ENCODE assay signal across 8 cellular contexts in the genomic region with DNA sequence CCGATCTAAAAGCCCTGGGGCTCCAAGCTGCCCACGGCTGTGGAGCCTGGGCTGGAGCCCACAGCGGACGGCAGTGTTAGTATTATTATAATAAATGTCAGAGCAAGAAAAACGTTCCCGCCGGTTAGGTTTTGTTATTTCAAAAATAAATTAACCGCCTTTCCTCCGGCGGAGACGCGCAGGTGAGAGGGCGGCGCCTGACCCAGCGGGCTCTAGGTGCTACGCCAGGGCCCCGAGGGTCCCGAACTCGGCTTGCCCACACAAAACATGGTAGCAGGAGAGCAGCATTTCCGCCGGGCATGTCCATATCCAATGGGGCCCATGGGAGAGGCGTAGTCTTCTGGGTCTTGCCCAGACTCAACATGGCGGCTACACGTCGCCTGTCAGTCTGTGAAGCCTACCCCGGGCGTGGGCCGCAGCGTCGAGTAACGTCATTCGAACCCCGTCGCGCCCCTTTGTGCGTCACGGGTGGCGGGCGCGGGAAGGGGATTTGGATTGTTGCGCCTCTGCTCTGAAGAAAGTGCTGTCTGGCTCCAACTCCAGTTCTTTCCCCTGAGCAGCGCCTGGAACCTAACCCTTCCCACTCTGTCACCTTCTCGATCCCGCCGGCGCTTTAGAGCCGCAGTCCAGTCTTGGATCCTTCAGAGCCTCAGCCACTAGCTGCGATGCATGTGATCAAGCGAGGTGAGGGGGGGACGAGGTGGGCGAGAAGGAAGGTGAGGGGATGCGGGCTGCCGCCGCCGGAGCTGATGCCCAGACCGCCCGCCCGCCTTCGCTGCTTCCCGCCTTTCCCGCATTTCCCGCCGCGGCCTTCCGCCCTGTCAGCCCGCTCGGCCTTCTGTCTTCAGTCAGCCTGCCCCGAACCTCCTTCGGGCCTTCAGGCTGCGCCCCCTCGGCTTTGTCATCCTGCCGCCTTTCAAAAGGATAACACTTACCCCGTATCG. TPM values are rescaled to one million over a fixed set of nuclear protein-coding genes. Genes with fewer than 3 reads are reported as not detected.
A peak's percentile ranks its signal among the peaks of the same experiment; 100 is the strongest.
DNase-seq lines count a peak whose midpoint lies in the region; ATAC-seq, FAIRE-seq and TF ChIP-seq lines count a peak whose summit lies in the region.

Gene RRM1, plus strand, starts transcription at position 452 of the 944 bp plus-strand sequence. Its CDS starts 214 bp downstream, at position 666.

- peaks cover 26% of the 10 kb centered on the region for H3K79me2 ChIP-seq in HepG2 (ENCODE audit: insufficient read depth, low read length)

- no peaks in the 10 kb centered on the region for H4K20me1 ChIP-seq in HepG2 (ENCODE audit: insufficient read depth, low read length)

- BruUV-seq in HepG2 (replicated peaks; lab: Mats Ljungman, UMichigan): no TSS peak

- peak within 1 kb of the TSS; percentile 84 for H3K9ac ChIP-seq in HepG2 (ENCODE audit: insufficient read depth, low read depth, low read length)

- no peak for TF ChIP-seq RAD21 in HepG2 (CRISPR knock-in tag; IDR thresholded peaks at IDR 0.05)

- peaks cover 0 to 1% (median 0%) of the 10 kb centered on the region in 3 donors for H3K27me3 Mint-ChIP-seq in CD14-positive monocyte (ENCODE audit: low read depth in 3 of 3)

- in situ Hi-C loops in HepG2 (cut with HindIII; ENCODE audit: extremely low pct_ligation_motif_present, low pct_unique_long_range_greater_than_20kb): no loop called here

- H3K4me1 ChIP-seq in HepG2 (ENCODE audit: insufficient read depth, low read length): peaks cover 37% of the 10 kb centered on the region

- TF ChIP-seq POLR2A in HepG2 (IDR thresholded peaks at IDR 0.05; ENCODE audit: insufficient read depth in 1 of 2, low read depth in 2 of 2, low read length in 2 of 2): peak; percentile 69

- no peaks in the 10 kb centered on the region for H3K9me3 ChIP-seq in HepG2 (ENCODE audit: low read length)

- H3K36me3 ChIP-seq in HepG2 (replicated peaks in 1 of 2; ENCODE audit: control insufficient read depth in 1 of 2, insufficient read depth in 2 of 2, low read length in 2 of 2): peaks cover 0 to 1% of the 10 kb centered on the region in 2 experiments; a peak in 2 of 5 replicates

- no peaks in the 10 kb centered on the region for H3K9me3 Mint-ChIP-seq in CD14-positive monocyte

- CTCF ChIA-PET in HepG2 (lab: Yijun Ruan, JAX; ENCODE audit: low intra/inter-chr PET ratio, low total read pairs): no interaction called here

- peak within 1 kb of the TSS; percentile 71 for H2AFZ ChIP-seq in HepG2 (ENCODE audit: low read length)

- peak within 1 kb of the TSS; percentile 84 for H3K4me2 ChIP-seq in HepG2 (ENCODE audit: low read depth, low read length)

- no peak for TF ChIP-seq CTCF in CD14-positive monocyte (IDR thresholded peaks at IDR 0.05)
- 0 out of 2 replicates have a peak, but pooled peaks have one; percentile 2 for TF ChIP-seq CTCF in HepG2 (CRISPR knock-in tag; IDR thresholded peaks at IDR 0.05)

- H3K4me1 Mint-ChIP-seq in CD14-positive monocyte: peaks cover 45% of the 10 kb centered on the region

- FAIRE-seq in HepG2 (lab: Jason Lieb, UNC): peak; percentile 76

- ATAC-seq in GM19397 (IDR thresholded peaks at IDR 0.05; ENCODE audit: unreplicated experiment): peak; percentile 94
- ATAC-seq in HG03571 (IDR thresholded peaks at IDR 0.05; ENCODE audit: unreplicated experiment): peak; percentile 95
- peak; percentile 98 for ATAC-seq in HepG2

- H3K4me3 Mint-ChIP-seq in CD14-positive monocyte: peak within 1 kb of the TSS; percentile 91 to 98

- peak within 1 kb of the TSS; percentile 90 to 97 (median 95) for H3K27ac Mint-ChIP-seq in CD14-positive monocyte

- no peaks in the 10 kb centered on the region for H3K27me3 ChIP-seq in HepG2 (ENCODE audit: control insufficient read depth in 1 of 2, insufficient read depth in 2 of 2, low read length in 2 of 2)

- peak within 1 kb of the TSS; percentile 84 for H3K27ac ChIP-seq in HepG2 (ENCODE audit: extremely low read length, insufficient read depth, low read length)

- peak within 1 kb of the TSS; percentile 77 to 99 (median 85) for H3K4me3 ChIP-seq in HepG2 (replicated peaks in 1 of 3; ENCODE audit: insufficient read depth in 1 of 3, low read depth in 2 of 3, low read length in 3 of 3)

- 1% methylated on average over 40 of the region's 74 CpGs for WGBS in HepG2 (ENCODE audit: low lambda C conversion rate)

- POLR2A ChIA-PET in HepG2 (lab: Yijun Ruan, JAX): no interaction called here

- TF ChIP-seq EP300 in HepG2 (IDR thresholded peaks at IDR 0.05; ENCODE audit: low read depth in 2 of 2, low read length in 2 of 2): 0 out of 4 replicates have a peak, but pooled peaks of 1 of the 2 experiments have one; percentile 24
- TF ChIP-seq EP300 in HepG2 (CRISPR knock-in tag; IDR thresholded peaks at IDR 0.05; ENCODE audit: borderline replicate concordance): no peak

- DNase-seq in CD14-positive monocyte (ENCODE audit: low spot score) (peak; percentile 94), NCI-H82 (lab: John Stamatoyannopoulos, UW) (peak; percentile 97), dermis microvascular lymphatic vessel endothelial cell (ENCODE audit: low read depth in 2 of 2) (peak; percentile 93 to 97), HepG2 (ENCODE audit: low spot score) (peak; percentile 94)
- peak; percentile 95 to 96 for DNase-seq in activated CD4-positive, alpha-beta T cell treated with anti-CD3 and anti-CD28 coated beads, Interleukin-2, amount 50 U/mL, for 48 hours
- DNase-seq in stimulated activated CD4-positive, alpha-beta T cell treated with anti-CD3 and anti-CD28 coated beads, Interleukin-4, amount 100 ng/mL, for 1 hour: peak; percentile 95

- intact Hi-C loops in CD14-positive monocyte (cut with micrococcal nuclease) (no loop called here), HepG2 (cut with micrococcal nuclease; ENCODE audit: unreplicated experiment) (no loop called here)

- H3K36me3 Mint-ChIP-seq in CD14-positive monocyte: peaks cover 23 to 27% of the 10 kb centered on the region in 2 donors

TF ChIP-seq in HepG2, 621 proteins besides CTCF, POLR2A, EP300 and RAD21 (continues in another document):
- TF ChIP-seq POLR2G (IDR thresholded peaks at IDR 0.05; ENCODE audit: low read depth, low read length): peak; percentile 82
- TF ChIP-seq MIER3 (CRISPR knock-in tag; IDR thresholded peaks at IDR 0.05; ENCODE audit: borderline replicate concordance): 0 out of 2 replicates have a peak, but pooled peaks have one; percentile 69

RNA-seq across cellular contexts. Expression of gene RRM1, which starts in this region (rescaled TPM):
- 10 to 100 TPM; 11.5 to 16.1 TPM for polyA plus RNA-seq in CD14-positive monocyte
- total RNA-seq in dermis microvascular lymphatic vessel endothelial cell: 51.3 and 99.6 TPM in 2 replicates
- 108 and 168 TPM in 2 replicates for total RNA-seq in HepG2 (2016; rRNA removed; fragmentation: Illumina TruSeq; extraction: Trizol)
- total RNA-seq in HepG2 (2016; cell fraction: cytosol; rRNA removed; fragmentation: Illumina TruSeq; extraction: Trizol; ENCODE audit: low read depth): 9.2 and 12.3 TPM in 2 replicates
- total RNA-seq in HepG2 (2016; cell fraction: insoluble cytoplasmic fraction; rRNA removed; fragmentation: Illumina TruSeq; extraction: Trizol): 109 and 177 TPM in 2 replicates
- 21.5 and 26.6 TPM in 2 replicates for total RNA-seq in HepG2 (2016; cell fraction: membrane; rRNA removed; fragmentation: Illumina TruSeq; extraction: Trizol)
- total RNA-seq in HepG2 (2016; cell fraction: nucleus; rRNA removed; fragmentation: Illumina TruSeq; extraction: Trizol): 49.7 and 51.5 TPM in 2 replicates
- 11.8 and 17.3 TPM in 2 replicates for polyA plus RNA-seq in HepG2 (2011; rRNA removed)
- 12.7 and 13.8 TPM in 2 replicates for polyA plus RNA-seq in HepG2 (2011; cell fraction: cytosol; rRNA removed)
- 6.5 and 8.2 TPM in 2 replicates for polyA plus RNA-seq in HepG2 (2011; cell fraction: nucleus; rRNA removed)
- 20.3 and 37.0 TPM in 2 replicates for polyA plus RNA-seq in HepG2 (2012)
- 4.7 and 4.8 TPM in 2 replicates for polyA plus RNA-seq in HepG2 (2016; cell fraction: cytosol; fragmentation: Illumina TruSeq; extraction: Trizol; ENCODE audit: low read depth)
- 110 and 120 TPM in 2 replicates for polyA plus RNA-seq in HepG2 (2016; cell fraction: insoluble cytoplasmic fraction; fragmentation: Illumina TruSeq; extraction: Trizol; ENCODE audit: low read depth)
- 10.4 and 12.0 TPM in 2 replicates for polyA plus RNA-seq in HepG2 (2016; cell fraction: membrane; fragmentation: Illumina TruSeq; extraction: Trizol; ENCODE audit: low read depth)
- 40.5 and 42.7 TPM in 2 replicates for polyA plus RNA-seq in HepG2 (2016; cell fraction: nucleus; fragmentation: Illumina TruSeq; extraction: Trizol; ENCODE audit: insufficient read depth, low read depth)
- 76.9 and 614 TPM in 2 replicates for polyA minus RNA-seq in HepG2 (2011; rRNA and poly(A)+ RNA removed; ENCODE audit: low replicate concordance)
- polyA minus RNA-seq in HepG2 (2011; cell fraction: cytosol; rRNA and poly(A)+ RNA removed): 23.6 and 31.9 TPM in 2 replicates
- polyA minus RNA-seq in HepG2 (2011; cell fraction: nucleus; rRNA and poly(A)+ RNA removed): 23.6 and 25.0 TPM in 2 replicates

Comparison
In these comparisons a context has a peak if more than half of its experiments do, and no peak if none do; other contexts are left out.
1. Peak in every context shown above with its lines: DNase-seq, ATAC-seq, H3K4me3 ChIP-seq and H3K27ac ChIP-seq.